In genomic region chr13:97145057-97145456, GRCh38 we compare ENCODE assay signal across 5 cellular contexts.
"Had no signal": no experiment of that assay in that cellular context is flagged by ENCODE, and none has a peak within 500 bp of the region (broad histone marks: within the 10 kb centered on the region; RNA-seq: fewer than 3 reads in every experiment).

No MANE protein-coding gene starts in this region.

- H3K4me3 Mint-ChIP-seq: GM23338, H9, IgD-negative memory B cell had no signal

- ATAC-seq: GM23338 had no signal

- H3K4me3 ChIP-seq: GM23338 had no signal

- H3K27ac Mint-ChIP-seq: GM23338, H9, IgD-negative memory B cell had no signal

- H3K9me3 Mint-ChIP-seq: GM23338, H9, IgD-negative memory B cell had no signal

- DNase-seq: H9, HCEC 1CT, KG1 had no signal
